ENCODE assay signal across 7 cellular contexts in the genomic region with DNA sequence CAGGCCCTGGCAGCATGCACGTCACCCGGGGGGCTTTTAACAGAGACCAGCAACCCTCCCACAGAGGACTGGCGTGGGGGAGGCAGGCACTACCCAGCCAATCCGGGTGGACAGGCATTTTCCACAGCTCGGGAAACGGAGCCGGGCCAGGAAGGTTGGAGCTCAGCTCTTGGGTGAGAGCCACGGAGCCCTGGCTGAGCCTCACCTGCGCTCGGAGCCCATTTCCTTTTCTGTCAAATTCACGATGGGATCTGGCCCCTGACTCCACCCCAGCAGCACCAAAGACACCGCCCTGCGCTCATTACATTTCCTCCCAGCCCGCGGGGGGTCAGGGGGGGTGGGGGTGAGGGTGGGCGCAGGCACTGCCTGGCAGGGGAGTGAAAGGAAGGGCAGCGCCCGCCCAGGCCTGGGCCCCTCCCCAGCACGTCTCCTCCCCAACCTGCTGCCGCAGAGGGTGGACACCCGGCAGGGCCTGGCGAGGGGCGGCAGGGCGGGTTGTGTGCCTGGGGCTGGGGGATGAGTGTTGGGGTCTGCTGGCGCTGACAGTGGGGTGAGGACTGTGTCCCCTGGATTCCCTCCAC.
DNase-seq lines count a peak whose midpoint lies in the region; ATAC-seq and TF ChIP-seq lines count a peak whose summit lies in the region.
"Not testable (repeated sequence)": the region's sequence is repeated elsewhere in the genome, so short reads cannot be mapped to it uniquely, and the experiment has no call there.

No MANE protein-coding gene starts in this region.

- H3K4me3 Mint-ChIP-seq in stimulated activated naive CD8-positive, alpha-beta T cell treated with anti-CD3 and anti-CD28 coated beads, Interleukin-15, amount 100 ng/mL, for 72 hours; type B pancreatic cell: not testable (repeated sequence)

- DNase-seq in RWPE2 (ENCODE audit: low spot score): peak; percentile 29
- DNase-seq in left ventricle myocardium superior; omental fat pad (ENCODE audit: low spot score); stimulated activated naive CD8-positive, alpha-beta T cell treated with anti-CD3 and anti-CD28 coated beads, Interleukin-15, amount 100 ng/mL, for 72 hours: not testable (repeated sequence)
- peak; percentile 63 for DNase-seq in type B pancreatic cell (ENCODE audit: extremely low spot score, unreplicated experiment)

- TF ChIP-seq EP300 in gastroesophageal sphincter (IDR thresholded peaks at IDR 0.05): not testable (repeated sequence)

- not testable (repeated sequence) for H3K4me3 ChIP-seq in RWPE2 (ENCODE audit: severe bottlenecking); gastroesophageal sphincter
- peak overlapping the region in 1 of 3 donors; percentile 13 for H3K4me3 ChIP-seq in liver (ENCODE audit: low read depth in 1 of 3, low read length in 3 of 3)

- 78% methylated on average over 5 of the region's 25 CpGs; no CpG with 5 or more reads in 1 of the 2 donors for WGBS in gastroesophageal sphincter (ENCODE audit: low coverage in 1 of 2), 2 donors
- 41% methylated on average over 25 of the region's 25 CpGs for WGBS in liver

- H3K4me1 ChIP-seq in RWPE2 (ENCODE audit: insufficient read depth, poor library complexity, severe bottlenecking): not testable (repeated sequence)
- H3K4me1 ChIP-seq in gastroesophageal sphincter (peaks cover 0 to 47% (median 5%) of the 10 kb centered on the region in 3 donors), liver (ENCODE audit: control insufficient read depth in 4 of 4, insufficient read depth in 4 of 4, low read length in 3 of 4) (peaks cover 0 to 35% (median 17%) of the 10 kb centered on the region in 4 donors)

- peaks cover 15% of the 10 kb centered on the region for H3K4me1 Mint-ChIP-seq in stimulated activated naive CD8-positive, alpha-beta T cell treated with anti-CD3 and anti-CD28 coated beads, Interleukin-15, amount 100 ng/mL, for 72 hours
- H3K4me1 Mint-ChIP-seq in type B pancreatic cell (ENCODE audit: unreplicated experiment): not testable (repeated sequence)

- not testable (repeated sequence) for H3K9me3 ChIP-seq in RWPE2 (ENCODE audit: severe bottlenecking); gastroesophageal sphincter; liver (ENCODE audit: control insufficient read depth in 4 of 4, low read length in 3 of 4)

- H3K36me3 ChIP-seq in RWPE2 (ENCODE audit: low read depth); gastroesophageal sphincter; liver (ENCODE audit: control insufficient read depth in 4 of 4, insufficient read depth in 3 of 4, low read depth in 1 of 4, low read length in 3 of 4): not testable (repeated sequence)

- TF ChIP-seq POLR2A in gastroesophageal sphincter (IDR thresholded peaks at IDR 0.05): not testable (repeated sequence)

- H3K36me3 Mint-ChIP-seq in type B pancreatic cell: not testable (repeated sequence)

- H3K27ac Mint-ChIP-seq in stimulated activated naive CD8-positive, alpha-beta T cell treated with anti-CD3 and anti-CD28 coated beads, Interleukin-15, amount 100 ng/mL, for 72 hours; type B pancreatic cell: not testable (repeated sequence)

- TF ChIP-seq RAD21 in liver (IDR thresholded peaks at IDR 0.05): not testable (repeated sequence)

- not testable (repeated sequence) for TF ChIP-seq CTCF in RWPE2 (IDR thresholded peaks at IDR 0.05; ENCODE audit: poor library complexity, severe bottlenecking); gastroesophageal sphincter (IDR thresholded peaks at IDR 0.05); liver (IDR thresholded peaks at IDR 0.05; ENCODE audit: low read depth, low read length, missing input control); omental fat pad (IDR thresholded peaks at IDR 0.05); type B pancreatic cell (conservative IDR thresholded peaks at IDR 0.05)

- not testable (repeated sequence) for H3K27ac ChIP-seq in RWPE2 (ENCODE audit: poor library complexity, severe bottlenecking)
- H3K27ac ChIP-seq in gastroesophageal sphincter (peak overlapping the region; percentile 6 to 71 (median 52)), liver (ENCODE audit: low read depth in 1 of 2, low read length in 2 of 2) (peak overlapping the region; percentile 93 to 95)

- intact Hi-C loops in left ventricle myocardium superior (cut with micrococcal nuclease): not testable (repeated sequence)

- peak overlapping the region; percentile 1 to 71 for H3K9ac ChIP-seq in liver (ENCODE audit: low read depth in 1 of 2, low read length in 2 of 2)

- H3K9me3 Mint-ChIP-seq in stimulated activated naive CD8-positive, alpha-beta T cell treated with anti-CD3 and anti-CD28 coated beads, Interleukin-15, amount 100 ng/mL, for 72 hours; type B pancreatic cell: not testable (repeated sequence)

- H3K27me3 ChIP-seq in RWPE2 (ENCODE audit: insufficient read depth, poor library complexity, severe bottlenecking); gastroesophageal sphincter; liver (ENCODE audit: control insufficient read depth in 4 of 4, insufficient read depth in 4 of 4, low read length in 3 of 4): not testable (repeated sequence)

- H3K27me3 Mint-ChIP-seq in stimulated activated naive CD8-positive, alpha-beta T cell treated with anti-CD3 and anti-CD28 coated beads, Interleukin-15, amount 100 ng/mL, for 72 hours; type B pancreatic cell: not testable (repeated sequence)

- ATAC-seq in RWPE2 (ENCODE audit: low read depth); gastroesophageal sphincter: not testable (repeated sequence)
- ATAC-seq in left ventricle myocardium superior (peak; percentile 4), omental fat pad (ENCODE audit: low FRiP score) (peak; percentile 39)
- peak; percentile 33 for ATAC-seq in stimulated activated naive CD8-positive, alpha-beta T cell treated with anti-CD3 and anti-CD28 coated beads, Interleukin-15, amount 100 ng/mL, for 72 hours
